ENCODE assay signal across 1 cellular context in genomic region chr2:215420471-215420935, GRCh38.
TF ChIP-seq lines count a peak whose summit lies in the region.

No MANE protein-coding gene starts in this region.

TF ChIP-seq in HepG2, 621 proteins besides CTCF, POLR2A, EP300 and RAD21 (continued from another document and continues in another):
- peak; percentile 25; the same call in 1 of the 2 replicates for TF ChIP-seq POGK (CRISPR knock-in tag; conservative IDR thresholded peaks at IDR 0.05)
- no peak for TF ChIP-seq BRD4 (CRISPR knock-in tag; IDR thresholded peaks at IDR 0.05)
- no peak for TF ChIP-seq ZNF484 (CRISPR knock-in tag; IDR thresholded peaks at IDR 0.05; ENCODE audit: borderline replicate concordance, low read depth)
- TF ChIP-seq HES4 (CRISPR knock-in tag; IDR thresholded peaks at IDR 0.05; ENCODE audit: borderline replicate concordance): no peak
- TF ChIP-seq TEAD2 (CRISPR knock-in tag; IDR thresholded peaks at IDR 0.05): no peak
- no peak; the same call in 1 of the 2 replicates for TF ChIP-seq TERF1 (CRISPR knock-in tag; IDR thresholded peaks at IDR 0.05)
- TF ChIP-seq ZNF530 (CRISPR knock-in tag; IDR thresholded peaks at IDR 0.05; ENCODE audit: low read depth): no peak
- TF ChIP-seq KDM2A (CRISPR knock-in tag; IDR thresholded peaks at IDR 0.05; ENCODE audit: borderline replicate concordance, low read depth): peak; percentile 61; the same call in 1 of the 2 replicates
- no peak for TF ChIP-seq MAZ (IDR thresholded peaks at IDR 0.05; ENCODE audit: borderline replicate concordance, low read depth, low read length)
- peak; percentile 40; the same call in 1 of the 2 replicates for TF ChIP-seq MAZ (CRISPR knock-in tag; IDR thresholded peaks at IDR 0.05; ENCODE audit: low read depth)
- TF ChIP-seq STAT6 (CRISPR knock-in tag; IDR thresholded peaks at IDR 0.05; ENCODE audit: borderline replicate concordance): 0 out of 2 replicates have a peak, but pooled peaks have one; percentile 19
- peak; percentile 52 for TF ChIP-seq NR2C2 (CRISPR knock-in tag; IDR thresholded peaks at IDR 0.05; ENCODE audit: borderline replicate concordance)
- TF ChIP-seq ZNF605 (CRISPR knock-in tag; IDR thresholded peaks at IDR 0.05): 0 out of 2 replicates have a peak, but pooled peaks have one; percentile 42
- TF ChIP-seq ZNF564 (CRISPR knock-in tag; IDR thresholded peaks at IDR 0.05): no peak
- no peak for TF ChIP-seq MXD3 (CRISPR knock-in tag; IDR thresholded peaks at IDR 0.05)
- TF ChIP-seq FOXK1 (CRISPR knock-in tag; IDR thresholded peaks at IDR 0.05; ENCODE audit: borderline replicate concordance, low read depth): peak; percentile 66; the same call in 1 of the 2 replicates
- TF ChIP-seq ZNF749 (CRISPR knock-in tag; IDR thresholded peaks at IDR 0.05; ENCODE audit: borderline replicate concordance): no peak; the same call in 1 of the 2 replicates
- TF ChIP-seq SMAD9 (CRISPR knock-in tag; IDR thresholded peaks at IDR 0.05): no peak
- TF ChIP-seq CC2D1A (CRISPR knock-in tag; IDR thresholded peaks at IDR 0.05): no peak
- TF ChIP-seq ATF3 (CRISPR knock-in tag; IDR thresholded peaks at IDR 0.05): peak; percentile 51; the same call in 1 of the 2 replicates
- TF ChIP-seq ZNF83 (CRISPR knock-in tag; IDR thresholded peaks at IDR 0.05; ENCODE audit: borderline replicate concordance): no peak
- no peak for TF ChIP-seq ZNF33B (CRISPR knock-in tag; IDR thresholded peaks at IDR 0.05)
- no peak for TF ChIP-seq ISX (CRISPR knock-in tag; conservative IDR thresholded peaks at IDR 0.05)
- peak; percentile 65 for TF ChIP-seq ZNF781 (CRISPR knock-in tag; IDR thresholded peaks at IDR 0.05; ENCODE audit: borderline replicate concordance, not compliant biosample characterization)
- no peak for TF ChIP-seq ZNF567 (CRISPR knock-in tag; IDR thresholded peaks at IDR 0.05; ENCODE audit: borderline replicate concordance)
- no peak for TF ChIP-seq ZNF546 (CRISPR knock-in tag; conservative IDR thresholded peaks at IDR 0.05)
- no peak for TF ChIP-seq ZNF333 (CRISPR knock-in tag; IDR thresholded peaks at IDR 0.05; ENCODE audit: borderline replicate concordance)
- TF ChIP-seq ZNF367 (CRISPR knock-in tag; IDR thresholded peaks at IDR 0.05; ENCODE audit: borderline replicate concordance): no peak
- no peak for TF ChIP-seq PRPF4 (IDR thresholded peaks at IDR 0.05; ENCODE audit: low read depth, low read length, poor library complexity, severe bottlenecking)
- peak; percentile 69; the same call in 1 of the 2 replicates for TF ChIP-seq SIX4 (CRISPR knock-in tag; IDR thresholded peaks at IDR 0.05)
- TF ChIP-seq KAT8 (CRISPR knock-in tag; IDR thresholded peaks at IDR 0.05): peak; percentile 53; the same call in 1 of the 2 replicates
- peak; percentile 90; the same call in 1 of the 2 replicates for TF ChIP-seq MED13 (CRISPR knock-in tag; IDR thresholded peaks at IDR 0.05)
- TF ChIP-seq ZFP62 (CRISPR knock-in tag; IDR thresholded peaks at IDR 0.05): no peak
- TF ChIP-seq ZNF800 (CRISPR knock-in tag; IDR thresholded peaks at IDR 0.05): no peak
- TF ChIP-seq FOXO1 (CRISPR knock-in tag; IDR thresholded peaks at IDR 0.05): peak; percentile 66; the same call in 1 of the 2 replicates
- no peak for TF ChIP-seq REST (IDR thresholded peaks at IDR 0.05; ENCODE audit: borderline replicate concordance in 1 of 2, low read depth in 1 of 2, low read length in 2 of 2)
- TF ChIP-seq ELF4 (CRISPR knock-in tag; IDR thresholded peaks at IDR 0.05; ENCODE audit: borderline replicate concordance): no peak
- 0 out of 2 replicates have a peak, but pooled peaks have one; percentile 46 for TF ChIP-seq ZNF503 (CRISPR knock-in tag; IDR thresholded peaks at IDR 0.05)
- TF ChIP-seq BCL3 (CRISPR knock-in tag; IDR thresholded peaks at IDR 0.05): no peak
- no peak for TF ChIP-seq ZFP41 (CRISPR knock-in tag; IDR thresholded peaks at IDR 0.05; ENCODE audit: borderline replicate concordance)
- no peak for TF ChIP-seq CSRNP2 (CRISPR knock-in tag; conservative IDR thresholded peaks at IDR 0.05; ENCODE audit: low read depth)
- TF ChIP-seq TBL1XR1 (IDR thresholded peaks at IDR 0.05; ENCODE audit: borderline replicate concordance, low read length, partially characterized antibody): peak; percentile 41
- TF ChIP-seq ZNF737 (CRISPR knock-in tag; IDR thresholded peaks at IDR 0.05; ENCODE audit: borderline replicate concordance): no peak
- no peak for TF ChIP-seq NFRKB (IDR thresholded peaks at IDR 0.05)
- TF ChIP-seq FIP1L1 (IDR thresholded peaks at IDR 0.05; ENCODE audit: borderline replicate concordance, insufficient read depth, low read depth, low read length): no peak
- TF ChIP-seq SPEN (CRISPR knock-in tag; IDR thresholded peaks at IDR 0.05; ENCODE audit: low read depth): peak; percentile 57; the same call in 1 of the 2 replicates
